Comparison of ENCODE assay signal across 29 cellular contexts in the genomic region with DNA sequence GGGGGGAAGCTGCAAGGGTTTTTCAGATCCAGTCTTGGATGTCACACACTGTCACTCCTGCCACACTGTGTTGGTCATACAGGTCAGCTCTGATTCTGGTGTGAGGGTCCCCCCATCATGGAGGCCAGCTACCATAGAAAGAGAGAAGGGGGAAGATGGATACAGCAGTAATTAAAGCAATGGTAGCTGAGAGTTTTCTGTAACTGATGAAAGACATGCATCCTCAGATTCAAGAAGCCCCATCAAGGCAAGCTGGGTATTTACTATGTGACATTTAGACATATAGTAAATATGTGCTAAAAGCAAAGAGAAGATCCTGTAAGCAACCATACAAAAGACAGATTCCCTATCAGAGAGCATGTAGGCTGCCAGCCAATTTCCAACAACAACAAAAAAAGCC.
"Had no signal": no experiment of that assay in that cellular context is flagged by ENCODE, and none has a peak within 500 bp of the region (broad histone marks: within the 10 kb centered on the region; RNA-seq: fewer than 3 reads in every experiment).

No MANE protein-coding gene starts in this region.

- H3K36me3 ChIP-seq: ascending aorta, brain microvascular endothelial cell, breast epithelium had no signal

- H3K4me1 ChIP-seq: ascending aorta, body of pancreas, breast epithelium had no signal

- H3K4me3 ChIP-seq: ascending aorta, body of pancreas, breast epithelium had no signal

- H3K27me3 ChIP-seq: ascending aorta, body of pancreas, brain microvascular endothelial cell had no signal

- DNase-seq: activated B cell treated with CpG ODN at 0.5 μM for 24 hours; activated CD4-positive, alpha-beta memory T cell treated with anti-CD3 and anti-CD28 coated beads, Interleukin-2, amount 10 ng/mL, durations not matched to agents 7 days and 5 days; activated CD4-positive, alpha-beta T cell treated with anti-CD3 and anti-CD28 coated beads for 1 hour; activated CD4-positive, alpha-beta T cell treated with anti-CD3 and anti-CD28 coated beads for 36 hours; activated CD4-positive, alpha-beta T cell treated with anti-CD3 and anti-CD28 coated beads for 48 hours; activated CD4-positive, alpha-beta T cell treated with anti-CD3 and anti-CD28 coated beads, Interleukin-2, amount 10 ng/mL, durations not matched to agents 7 days and 5 days; activated CD4-positive, alpha-beta T cell treated with anti-CD3 and anti-CD28 coated beads, Interleukin-2, amount 50 U/mL, for 48 hours; activated CD8-positive, alpha-beta memory T cell treated with anti-CD3 and anti-CD28 coated beads for 24 hours; activated CD8-positive, alpha-beta memory T cell treated with anti-CD3 and anti-CD28 coated beads, Interleukin-2, amount 10 ng/mL, durations not matched to agents 7 days and 5 days; activated CD8-positive, alpha-beta memory T cell treated with anti-CD3 and anti-CD28 coated beads, Interleukin-2, amount 50 U/mL, for 48 hours; activated CD8-positive, alpha-beta T cell treated with anti-CD3 and anti-CD28 coated beads, Interleukin-2, amount 10 ng/mL, durations not matched to agents 7 days and 5 days; activated gamma-delta T cell; activated naive CD4-positive, alpha-beta T cell treated with anti-CD3 and anti-CD28 coated beads, Interleukin-2, amount 10 ng/mL, durations not matched to agents 7 days and 5 days; activated naive CD4-positive, alpha-beta T cell treated with Interleukin-2 at 50 U/mL for 16 hours; activated naive CD8-positive, alpha-beta T cell treated with anti-CD3 and anti-CD28 coated beads, Interleukin-2, amount 10 ng/mL, durations not matched to agents 7 days and 5 days; activated naive CD8-positive, alpha-beta T cell treated with anti-CD3 and anti-CD28 coated beads, Interleukin-2, amount 50 U/mL, for 24 hours; activated T-cell treated with anti-CD3 and anti-CD28 coated beads, Interleukin-2, amount 50 U/mL, for 24 hours; activated T-cell treated with anti-CD3 and anti-CD28 coated beads, Interleukin-2, amount 50 U/mL, for 48 hours; amygdala; anterior cingulate cortex; body of pancreas; brain microvascular endothelial cell; central memory CD4-positive, alpha-beta T cell; T-helper 1 cell; T-helper 2 cell; T-helper 9 cell had no signal

- ATAC-seq: activated CD4-positive, alpha-beta T cell treated with anti-CD3 and anti-CD28 coated beads for 36 hours; activated CD8-positive, alpha-beta memory T cell treated with anti-CD3 and anti-CD28 coated beads, Interleukin-2, amount 10 ng/mL, durations not matched to agents 7 days and 5 days; activated CD8-positive, alpha-beta T cell treated with anti-CD3 and anti-CD28 coated beads, Interleukin-2, amount 10 ng/mL, durations not matched to agents 7 days and 5 days; activated naive CD8-positive, alpha-beta T cell treated with anti-CD3 and anti-CD28 coated beads, Interleukin-2, amount 50 U/mL, for 24 hours; body of pancreas had no signal

- H3K27ac ChIP-seq: ascending aorta, body of pancreas, brain microvascular endothelial cell, breast epithelium, VCaP had no signal
